Comparison of ENCODE assay signal across 1 cellular context in the genomic region with DNA sequence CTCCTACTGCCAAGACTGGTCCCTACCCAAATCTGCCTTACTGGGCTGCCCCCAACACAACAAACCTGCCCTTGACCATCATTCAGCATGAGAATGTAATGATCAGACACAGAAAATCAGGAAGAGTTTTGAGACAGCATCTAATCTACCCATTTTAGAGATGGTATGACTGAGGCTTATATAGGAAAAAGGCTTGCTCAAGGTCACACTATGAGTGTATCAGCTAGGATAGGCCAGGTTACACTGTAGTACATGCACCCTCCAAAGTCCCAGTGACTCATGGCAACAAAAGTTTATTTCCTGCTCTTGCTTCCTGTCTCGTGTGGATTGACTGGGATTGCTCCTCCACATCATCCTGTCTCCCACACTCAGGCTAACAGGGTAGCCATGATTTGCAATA.
TF ChIP-seq lines count a peak whose summit lies in the region.

No MANE protein-coding gene starts in this region.

TF ChIP-seq in K562, 482 proteins besides CTCF, POLR2A, EP300 and RAD21 (continued from another document):
- TF ChIP-seq PCBP1 (IDR thresholded peaks at IDR 0.05; ENCODE audit: low read depth, low read length, poor library complexity, severe bottlenecking) (no peak), ZNF354B (CRISPR knock-in tag; IDR thresholded peaks at IDR 0.05) (no peak), ZNF175 (CRISPR knock-in tag; IDR thresholded peaks at IDR 0.05; ENCODE audit: low read depth) (no peak), GABPB1 (CRISPR knock-in tag; IDR thresholded peaks at IDR 0.05) (no peak), FOXM1 (IDR thresholded peaks at IDR 0.05; ENCODE audit: low read depth) (no peak), FOXM1 (CRISPR knock-in tag; IDR thresholded peaks at IDR 0.05; ENCODE audit: low read depth) (no peak), ADNP (tag; IDR thresholded peaks at IDR 0.05) (peak; percentile 25; the same call in 1 of the 2 replicates), SP1 (CRISPR knock-in tag; IDR thresholded peaks at IDR 0.05) (no peak), GABPB2 (CRISPR knock-in tag; conservative IDR thresholded peaks at IDR 0.05) (no peak), TFAM (CRISPR knock-in tag; conservative IDR thresholded peaks at IDR 0.05) (no peak), SMAD4 (CRISPR knock-in tag; conservative IDR thresholded peaks at IDR 0.05) (no peak), ZKSCAN1 (IDR thresholded peaks at IDR 0.05; ENCODE audit: low read depth, low read length) (no peak), C11orf30 (IDR thresholded peaks at IDR 0.05; ENCODE audit: low read depth) (no peak), BACH1 (tag; IDR thresholded peaks at IDR 0.05) (no peak), LEF1 (IDR thresholded peaks at IDR 0.05) (no peak), ESRRA (IDR thresholded peaks at IDR 0.05; ENCODE audit: borderline replicate concordance, low read depth) (peak; percentile 25; the same call in 1 of the 2 replicates), BRCA1 (IDR thresholded peaks at IDR 0.05) (no peak), BRCA1 (CRISPR knock-in tag; IDR thresholded peaks at IDR 0.05) (no peak), EZH2 (IDR thresholded peaks at IDR 0.05; ENCODE audit: borderline replicate concordance, low read depth, low read length) (no peak), SMARCA5 (IDR thresholded peaks at IDR 0.05) (peak; percentile 60; the same call in 1 of the 2 replicates), ETV5 (CRISPR knock-in tag; IDR thresholded peaks at IDR 0.05; ENCODE audit: low read depth) (no peak), RBM25 (IDR thresholded peaks at IDR 0.05; ENCODE audit: low read depth, low read length, severe bottlenecking) (peak; percentile 84), CREB1 (IDR thresholded peaks at IDR 0.05) (no peak), CREB1 (CRISPR knock-in tag; IDR thresholded peaks at IDR 0.05) (no peak), PTTG1 (tag; IDR thresholded peaks at IDR 0.05; ENCODE audit: low read depth) (no peak), ZNF146 (CRISPR knock-in tag; IDR thresholded peaks at IDR 0.05; ENCODE audit: unreplicated experiment) (no peak), COPS2 (conservative IDR thresholded peaks at IDR 0.05) (no peak), ZC3H4 (CRISPR knock-in tag; IDR thresholded peaks at IDR 0.05; ENCODE audit: borderline replicate concordance) (no peak), NR2F6 (CRISPR knock-in tag; IDR thresholded peaks at IDR 0.05) (no peak), BCOR (IDR thresholded peaks at IDR 0.05) (peak; percentile 77), RBM22 (IDR thresholded peaks at IDR 0.05; ENCODE audit: low read depth, low read length, poor library complexity, severe bottlenecking) (no peak)
- TF ChIP-seq, protein P1, sequence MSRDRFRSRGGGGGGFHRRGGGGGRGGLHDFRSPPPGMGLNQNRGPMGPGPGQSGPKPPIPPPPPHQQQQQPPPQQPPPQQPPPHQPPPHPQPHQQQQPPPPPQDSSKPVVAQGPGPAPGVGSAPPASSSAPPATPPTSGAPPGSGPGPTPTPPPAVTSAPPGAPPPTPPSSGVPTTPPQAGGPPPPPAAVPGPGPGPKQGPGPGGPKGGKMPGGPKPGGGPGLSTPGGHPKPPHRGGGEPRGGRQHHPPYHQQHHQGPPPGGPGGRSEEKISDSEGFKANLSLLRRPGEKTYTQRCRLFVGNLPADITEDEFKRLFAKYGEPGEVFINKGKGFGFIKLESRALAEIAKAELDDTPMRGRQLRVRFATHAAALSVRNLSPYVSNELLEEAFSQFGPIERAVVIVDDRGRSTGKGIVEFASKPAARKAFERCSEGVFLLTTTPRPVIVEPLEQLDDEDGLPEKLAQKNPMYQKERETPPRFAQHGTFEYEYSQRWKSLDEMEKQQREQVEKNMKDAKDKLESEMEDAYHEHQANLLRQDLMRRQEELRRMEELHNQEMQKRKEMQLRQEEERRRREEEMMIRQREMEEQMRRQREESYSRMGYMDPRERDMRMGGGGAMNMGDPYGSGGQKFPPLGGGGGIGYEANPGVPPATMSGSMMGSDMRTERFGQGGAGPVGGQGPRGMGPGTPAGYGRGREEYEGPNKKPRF (IDR thresholded peaks at IDR 0.05; ENCODE audit: low read depth, low read length): no peak
- TF ChIP-seq, protein P2, sequence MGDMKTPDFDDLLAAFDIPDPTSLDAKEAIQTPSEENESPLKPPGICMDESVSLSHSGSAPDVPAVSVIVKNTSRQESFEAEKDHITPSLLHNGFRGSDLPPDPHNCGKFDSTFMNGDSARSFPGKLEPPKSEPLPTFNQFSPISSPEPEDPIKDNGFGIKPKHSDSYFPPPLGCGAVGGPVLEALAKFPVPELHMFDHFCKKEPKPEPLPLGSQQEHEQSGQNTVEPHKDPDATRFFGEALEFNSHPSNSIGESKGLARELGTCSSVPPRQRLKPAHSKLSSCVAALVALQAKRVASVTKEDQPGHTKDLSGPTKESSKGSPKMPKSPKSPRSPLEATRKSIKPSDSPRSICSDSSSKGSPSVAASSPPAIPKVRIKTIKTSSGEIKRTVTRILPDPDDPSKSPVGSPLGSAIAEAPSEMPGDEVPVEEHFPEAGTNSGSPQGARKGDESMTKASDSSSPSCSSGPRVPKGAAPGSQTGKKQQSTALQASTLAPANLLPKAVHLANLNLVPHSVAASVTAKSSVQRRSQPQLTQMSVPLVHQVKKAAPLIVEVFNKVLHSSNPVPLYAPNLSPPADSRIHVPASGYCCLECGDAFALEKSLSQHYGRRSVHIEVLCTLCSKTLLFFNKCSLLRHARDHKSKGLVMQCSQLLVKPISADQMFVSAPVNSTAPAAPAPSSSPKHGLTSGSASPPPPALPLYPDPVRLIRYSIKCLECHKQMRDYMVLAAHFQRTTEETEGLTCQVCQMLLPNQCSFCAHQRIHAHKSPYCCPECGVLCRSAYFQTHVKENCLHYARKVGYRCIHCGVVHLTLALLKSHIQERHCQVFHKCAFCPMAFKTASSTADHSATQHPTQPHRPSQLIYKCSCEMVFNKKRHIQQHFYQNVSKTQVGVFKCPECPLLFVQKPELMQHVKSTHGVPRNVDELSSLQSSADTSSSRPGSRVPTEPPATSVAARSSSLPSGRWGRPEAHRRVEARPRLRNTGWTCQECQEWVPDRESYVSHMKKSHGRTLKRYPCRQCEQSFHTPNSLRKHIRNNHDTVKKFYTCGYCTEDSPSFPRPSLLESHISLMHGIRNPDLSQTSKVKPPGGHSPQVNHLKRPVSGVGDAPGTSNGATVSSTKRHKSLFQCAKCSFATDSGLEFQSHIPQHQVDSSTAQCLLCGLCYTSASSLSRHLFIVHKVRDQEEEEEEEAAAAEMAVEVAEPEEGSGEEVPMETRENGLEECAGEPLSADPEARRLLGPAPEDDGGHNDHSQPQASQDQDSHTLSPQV (IDR thresholded peaks at IDR 0.05): no peak
- TF ChIP-seq, protein P3, sequence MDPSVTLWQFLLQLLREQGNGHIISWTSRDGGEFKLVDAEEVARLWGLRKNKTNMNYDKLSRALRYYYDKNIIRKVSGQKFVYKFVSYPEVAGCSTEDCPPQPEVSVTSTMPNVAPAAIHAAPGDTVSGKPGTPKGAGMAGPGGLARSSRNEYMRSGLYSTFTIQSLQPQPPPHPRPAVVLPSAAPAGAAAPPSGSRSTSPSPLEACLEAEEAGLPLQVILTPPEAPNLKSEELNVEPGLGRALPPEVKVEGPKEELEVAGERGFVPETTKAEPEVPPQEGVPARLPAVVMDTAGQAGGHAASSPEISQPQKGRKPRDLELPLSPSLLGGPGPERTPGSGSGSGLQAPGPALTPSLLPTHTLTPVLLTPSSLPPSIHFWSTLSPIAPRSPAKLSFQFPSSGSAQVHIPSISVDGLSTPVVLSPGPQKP (CRISPR knock-in tag; IDR thresholded peaks at IDR 0.05): no peak
- TF ChIP-seq, protein P4, sequence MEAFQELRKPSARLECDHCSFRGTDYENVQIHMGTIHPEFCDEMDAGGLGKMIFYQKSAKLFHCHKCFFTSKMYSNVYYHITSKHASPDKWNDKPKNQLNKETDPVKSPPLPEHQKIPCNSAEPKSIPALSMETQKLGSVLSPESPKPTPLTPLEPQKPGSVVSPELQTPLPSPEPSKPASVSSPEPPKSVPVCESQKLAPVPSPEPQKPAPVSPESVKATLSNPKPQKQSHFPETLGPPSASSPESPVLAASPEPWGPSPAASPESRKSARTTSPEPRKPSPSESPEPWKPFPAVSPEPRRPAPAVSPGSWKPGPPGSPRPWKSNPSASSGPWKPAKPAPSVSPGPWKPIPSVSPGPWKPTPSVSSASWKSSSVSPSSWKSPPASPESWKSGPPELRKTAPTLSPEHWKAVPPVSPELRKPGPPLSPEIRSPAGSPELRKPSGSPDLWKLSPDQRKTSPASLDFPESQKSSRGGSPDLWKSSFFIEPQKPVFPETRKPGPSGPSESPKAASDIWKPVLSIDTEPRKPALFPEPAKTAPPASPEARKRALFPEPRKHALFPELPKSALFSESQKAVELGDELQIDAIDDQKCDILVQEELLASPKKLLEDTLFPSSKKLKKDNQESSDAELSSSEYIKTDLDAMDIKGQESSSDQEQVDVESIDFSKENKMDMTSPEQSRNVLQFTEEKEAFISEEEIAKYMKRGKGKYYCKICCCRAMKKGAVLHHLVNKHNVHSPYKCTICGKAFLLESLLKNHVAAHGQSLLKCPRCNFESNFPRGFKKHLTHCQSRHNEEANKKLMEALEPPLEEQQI (IDR thresholded peaks at IDR 0.05): no peak
- TF ChIP-seq, protein P5, sequence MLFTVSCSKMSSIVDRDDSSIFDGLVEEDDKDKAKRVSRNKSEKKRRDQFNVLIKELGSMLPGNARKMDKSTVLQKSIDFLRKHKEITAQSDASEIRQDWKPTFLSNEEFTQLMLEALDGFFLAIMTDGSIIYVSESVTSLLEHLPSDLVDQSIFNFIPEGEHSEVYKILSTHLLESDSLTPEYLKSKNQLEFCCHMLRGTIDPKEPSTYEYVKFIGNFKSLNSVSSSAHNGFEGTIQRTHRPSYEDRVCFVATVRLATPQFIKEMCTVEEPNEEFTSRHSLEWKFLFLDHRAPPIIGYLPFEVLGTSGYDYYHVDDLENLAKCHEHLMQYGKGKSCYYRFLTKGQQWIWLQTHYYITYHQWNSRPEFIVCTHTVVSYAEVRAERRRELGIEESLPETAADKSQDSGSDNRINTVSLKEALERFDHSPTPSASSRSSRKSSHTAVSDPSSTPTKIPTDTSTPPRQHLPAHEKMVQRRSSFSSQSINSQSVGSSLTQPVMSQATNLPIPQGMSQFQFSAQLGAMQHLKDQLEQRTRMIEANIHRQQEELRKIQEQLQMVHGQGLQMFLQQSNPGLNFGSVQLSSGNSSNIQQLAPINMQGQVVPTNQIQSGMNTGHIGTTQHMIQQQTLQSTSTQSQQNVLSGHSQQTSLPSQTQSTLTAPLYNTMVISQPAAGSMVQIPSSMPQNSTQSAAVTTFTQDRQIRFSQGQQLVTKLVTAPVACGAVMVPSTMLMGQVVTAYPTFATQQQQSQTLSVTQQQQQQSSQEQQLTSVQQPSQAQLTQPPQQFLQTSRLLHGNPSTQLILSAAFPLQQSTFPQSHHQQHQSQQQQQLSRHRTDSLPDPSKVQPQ (CRISPR knock-in tag; IDR thresholded peaks at IDR 0.05; ENCODE audit: borderline replicate concordance): no peak
- TF ChIP-seq, protein P6, sequence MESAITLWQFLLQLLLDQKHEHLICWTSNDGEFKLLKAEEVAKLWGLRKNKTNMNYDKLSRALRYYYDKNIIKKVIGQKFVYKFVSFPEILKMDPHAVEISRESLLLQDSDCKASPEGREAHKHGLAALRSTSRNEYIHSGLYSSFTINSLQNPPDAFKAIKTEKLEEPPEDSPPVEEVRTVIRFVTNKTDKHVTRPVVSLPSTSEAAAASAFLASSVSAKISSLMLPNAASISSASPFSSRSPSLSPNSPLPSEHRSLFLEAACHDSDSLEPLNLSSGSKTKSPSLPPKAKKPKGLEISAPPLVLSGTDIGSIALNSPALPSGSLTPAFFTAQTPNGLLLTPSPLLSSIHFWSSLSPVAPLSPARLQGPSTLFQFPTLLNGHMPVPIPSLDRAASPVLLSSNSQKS (CRISPR knock-in tag; IDR thresholded peaks at IDR 0.05): no peak
- TF ChIP-seq, protein P7, sequence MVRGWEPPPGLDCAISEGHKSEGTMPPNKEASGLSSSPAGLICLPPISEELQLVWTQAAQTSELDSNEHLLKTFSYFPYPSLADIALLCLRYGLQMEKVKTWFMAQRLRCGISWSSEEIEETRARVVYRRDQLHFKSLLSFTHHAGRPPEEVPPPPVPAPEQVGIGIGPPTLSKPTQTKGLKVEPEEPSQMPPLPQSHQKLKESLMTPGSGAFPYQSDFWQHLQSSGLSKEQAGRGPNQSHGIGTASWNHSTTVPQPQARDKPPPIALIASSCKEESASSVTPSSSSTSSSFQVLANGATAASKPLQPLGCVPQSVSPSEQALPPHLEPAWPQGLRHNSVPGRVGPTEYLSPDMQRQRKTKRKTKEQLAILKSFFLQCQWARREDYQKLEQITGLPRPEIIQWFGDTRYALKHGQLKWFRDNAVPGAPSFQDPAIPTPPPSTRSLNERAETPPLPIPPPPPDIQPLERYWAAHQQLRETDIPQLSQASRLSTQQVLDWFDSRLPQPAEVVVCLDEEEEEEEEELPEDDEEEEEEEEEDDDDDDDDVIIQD (CRISPR knock-in tag; IDR thresholded peaks at IDR 0.05): no peak
- TF ChIP-seq, protein P8, sequence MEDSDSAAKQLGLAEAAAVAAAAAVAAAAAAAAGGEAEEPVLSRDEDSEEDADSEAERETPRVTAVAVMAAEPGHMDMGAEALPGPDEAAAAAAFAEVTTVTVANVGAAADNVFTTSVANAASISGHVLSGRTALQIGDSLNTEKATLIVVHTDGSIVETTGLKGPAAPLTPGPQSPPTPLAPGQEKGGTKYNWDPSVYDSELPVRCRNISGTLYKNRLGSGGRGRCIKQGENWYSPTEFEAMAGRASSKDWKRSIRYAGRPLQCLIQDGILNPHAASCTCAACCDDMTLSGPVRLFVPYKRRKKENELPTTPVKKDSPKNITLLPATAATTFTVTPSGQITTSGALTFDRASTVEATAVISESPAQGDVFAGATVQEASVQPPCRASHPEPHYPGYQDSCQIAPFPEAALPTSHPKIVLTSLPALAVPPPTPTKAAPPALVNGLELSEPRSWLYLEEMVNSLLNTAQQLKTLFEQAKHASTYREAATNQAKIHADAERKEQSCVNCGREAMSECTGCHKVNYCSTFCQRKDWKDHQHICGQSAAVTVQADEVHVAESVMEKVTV (CRISPR knock-in tag; IDR thresholded peaks at IDR 0.05): no peak
- TF ChIP-seq, protein P9, sequence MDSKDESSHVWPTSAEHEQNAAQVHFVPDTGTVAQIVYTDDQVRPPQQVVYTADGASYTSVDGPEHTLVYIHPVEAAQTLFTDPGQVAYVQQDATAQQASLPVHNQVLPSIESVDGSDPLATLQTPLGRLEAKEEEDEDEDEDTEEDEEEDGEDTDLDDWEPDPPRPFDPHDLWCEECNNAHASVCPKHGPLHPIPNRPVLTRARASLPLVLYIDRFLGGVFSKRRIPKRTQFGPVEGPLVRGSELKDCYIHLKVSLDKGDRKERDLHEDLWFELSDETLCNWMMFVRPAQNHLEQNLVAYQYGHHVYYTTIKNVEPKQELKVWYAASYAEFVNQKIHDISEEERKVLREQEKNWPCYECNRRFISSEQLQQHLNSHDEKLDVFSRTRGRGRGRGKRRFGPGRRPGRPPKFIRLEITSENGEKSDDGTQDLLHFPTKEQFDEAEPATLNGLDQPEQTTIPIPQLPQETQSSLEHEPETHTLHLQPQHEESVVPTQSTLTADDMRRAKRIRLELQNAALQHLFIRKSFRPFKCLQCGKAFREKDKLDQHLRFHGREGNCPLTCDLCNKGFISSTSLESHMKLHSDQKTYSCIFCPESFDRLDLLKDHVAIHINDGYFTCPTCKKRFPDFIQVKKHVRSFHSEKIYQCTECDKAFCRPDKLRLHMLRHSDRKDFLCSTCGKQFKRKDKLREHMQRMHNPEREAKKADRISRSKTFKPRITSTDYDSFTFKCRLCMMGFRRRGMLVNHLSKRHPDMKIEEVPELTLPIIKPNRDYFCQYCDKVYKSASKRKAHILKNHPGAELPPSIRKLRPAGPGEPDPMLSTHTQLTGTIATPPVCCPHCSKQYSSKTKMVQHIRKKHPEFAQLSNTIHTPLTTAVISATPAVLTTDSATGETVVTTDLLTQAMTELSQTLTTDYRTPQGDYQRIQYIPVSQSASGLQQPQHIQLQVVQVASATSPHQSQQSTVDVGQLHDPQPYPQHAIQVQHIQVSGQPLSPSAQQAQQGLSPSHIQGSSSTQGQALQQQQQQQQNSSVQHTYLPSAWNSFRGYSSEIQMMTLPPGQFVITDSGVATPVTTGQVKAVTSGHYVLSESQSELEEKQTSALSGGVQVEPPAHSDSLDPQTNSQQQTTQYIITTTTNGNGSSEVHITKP (IDR thresholded peaks at IDR 0.05; ENCODE audit: partially characterized antibody): no peak
